ENCODE assay signal across 8 cellular contexts in genomic region chr4:158729716-158730559, GRCh38. TPM values are rescaled to one million over a fixed set of nuclear protein-coding genes. Genes with fewer than 3 reads are reported as not detected.
DNase-seq lines count a peak whose midpoint lies in the region; ATAC-seq, FAIRE-seq and TF ChIP-seq lines count a peak whose summit lies in the region.

No MANE protein-coding gene starts in this region.

- H3K27ac ChIP-seq in VCaP (no peak overlapping the region), left lung (no peak overlapping the region)

- no peaks in the 10 kb centered on the region for H3K36me3 ChIP-seq in left lung

- intact Hi-C loops in left lung (cut with DNase I), result loop anchor here in 1 of 2 donors (5.0 to 10.0 kb wide), 3 partner anchors 117 to 715 kb away; no protein-coding TSS in a partner anchor

- H3K4me1 ChIP-seq in left lung, result peaks cover 0 to 6% of the 10 kb centered on the region in 2 donors

- ATAC-seq in HG02840 (IDR thresholded peaks at IDR 0.05; ENCODE audit: low FRiP score, unreplicated experiment) (peak; percentile 70), left lung (peak; percentile 99)

- peak; percentile 89 for FAIRE-seq in A204.1 (lab: Jason Lieb, UNC)

- TF ChIP-seq CTCF in GM12875 (IDR thresholded peaks at IDR 0.05; ENCODE audit: borderline replicate concordance, insufficient read depth, low read depth, low read length) (peak; percentile 66; the same call in 1 of the 2 replicates), VCaP (conservative IDR thresholded peaks at IDR 0.05) (peak; percentile 87), left lung (IDR thresholded peaks at IDR 0.05) (peak; percentile 56 to 86)

- H3K27me3 ChIP-seq in left lung, result peaks cover 0 to 9% of the 10 kb centered on the region in 2 donors

- DNase-seq in NCI-H2029 (lab: John Stamatoyannopoulos, UW) (peak; percentile 17), cerebellum (ENCODE audit: low spot score) (peak; percentile 58), left lung (peak in 1 of 2 donors; percentile 47)
- peak; percentile 27 for DNase-seq in stimulated activated CD8-positive, alpha-beta memory T cell treated with anti-CD3 and anti-CD28 coated beads, Interleukin-15, amount 100 ng/mL, for 1 hour (ENCODE audit: low read depth)

- H3K4me3 ChIP-seq in GM12875 (ENCODE audit: low read depth, low read length), result no peak overlapping the region
- no peak overlapping the region for H3K4me3 ChIP-seq in left lung

- no peaks in the 10 kb centered on the region for H3K9me3 ChIP-seq in left lung

RNA-seq across cellular contexts. Expression of gene PPID, which starts 6.7 kb away (rescaled TPM):
- total RNA-seq in cerebellum (18.8 TPM), left lung (10 to 100 TPM; 24.2 to 24.3 TPM)

RNA-seq across cellular contexts. Expression of gene FNIP2, which starts 38.9 kb away (rescaled TPM):
- 42.0 TPM for total RNA-seq in cerebellum
- 10 to 100 TPM; 56.6 to 71.2 TPM for total RNA-seq in left lung

RNA-seq across cellular contexts. Expression of gene ETFDH, which starts 57.8 kb away (rescaled TPM):
- 24.1 TPM for total RNA-seq in cerebellum
- total RNA-seq in left lung, result 10 to 100 TPM; 20.7 to 23.8 TPM

RNA-seq across cellular contexts. Expression of gene C4orf46, which starts 58.3 kb away (rescaled TPM):
- total RNA-seq in cerebellum, result 21.8 TPM
- 1 to 10 TPM; 5.5 to 6.0 TPM for total RNA-seq in left lung
